1 cellular context compared by ENCODE assay signal in the genomic region with DNA sequence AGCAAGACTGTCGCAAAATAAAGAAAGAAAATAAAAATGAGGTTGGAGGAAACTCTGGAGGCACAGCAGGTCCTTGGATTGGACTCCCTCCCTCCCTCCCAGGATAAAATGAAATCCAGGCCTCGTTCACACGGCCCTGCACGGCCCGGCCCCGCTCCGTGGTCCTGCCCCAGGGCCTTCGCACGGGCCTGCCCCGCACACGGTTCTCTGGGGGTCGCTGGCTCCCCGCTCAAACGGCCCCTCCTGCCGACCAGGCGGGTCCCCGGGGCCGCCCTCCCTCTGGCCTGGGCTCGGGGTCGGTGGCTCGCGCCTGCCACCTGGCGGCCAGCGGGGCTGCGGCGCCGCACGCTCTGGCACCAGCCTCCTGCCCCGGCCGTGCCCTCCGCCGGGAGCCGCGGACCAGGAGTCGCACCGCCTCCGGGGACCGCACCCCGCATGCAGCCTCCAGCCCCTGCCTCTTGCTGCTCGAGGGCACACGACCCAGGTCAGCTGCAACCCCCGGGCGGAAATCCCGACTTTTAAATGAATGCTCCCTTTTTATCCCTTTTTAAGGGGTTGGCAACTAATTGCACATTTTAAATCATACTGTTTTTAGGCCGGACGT.
TF ChIP-seq lines count a peak whose summit lies in the region.

No MANE protein-coding gene starts in this region.

TF ChIP-seq in HepG2, 621 proteins besides CTCF, POLR2A, EP300 and RAD21 (continued from another document and continues in another):
- TF ChIP-seq, protein P1, sequence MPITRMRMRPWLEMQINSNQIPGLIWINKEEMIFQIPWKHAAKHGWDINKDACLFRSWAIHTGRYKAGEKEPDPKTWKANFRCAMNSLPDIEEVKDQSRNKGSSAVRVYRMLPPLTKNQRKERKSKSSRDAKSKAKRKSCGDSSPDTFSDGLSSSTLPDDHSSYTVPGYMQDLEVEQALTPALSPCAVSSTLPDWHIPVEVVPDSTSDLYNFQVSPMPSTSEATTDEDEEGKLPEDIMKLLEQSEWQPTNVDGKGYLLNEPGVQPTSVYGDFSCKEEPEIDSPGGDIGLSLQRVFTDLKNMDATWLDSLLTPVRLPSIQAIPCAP (CRISPR knock-in tag; IDR thresholded peaks at IDR 0.05; ENCODE audit: low read depth) = no peak
- TF ChIP-seq, protein P2, sequence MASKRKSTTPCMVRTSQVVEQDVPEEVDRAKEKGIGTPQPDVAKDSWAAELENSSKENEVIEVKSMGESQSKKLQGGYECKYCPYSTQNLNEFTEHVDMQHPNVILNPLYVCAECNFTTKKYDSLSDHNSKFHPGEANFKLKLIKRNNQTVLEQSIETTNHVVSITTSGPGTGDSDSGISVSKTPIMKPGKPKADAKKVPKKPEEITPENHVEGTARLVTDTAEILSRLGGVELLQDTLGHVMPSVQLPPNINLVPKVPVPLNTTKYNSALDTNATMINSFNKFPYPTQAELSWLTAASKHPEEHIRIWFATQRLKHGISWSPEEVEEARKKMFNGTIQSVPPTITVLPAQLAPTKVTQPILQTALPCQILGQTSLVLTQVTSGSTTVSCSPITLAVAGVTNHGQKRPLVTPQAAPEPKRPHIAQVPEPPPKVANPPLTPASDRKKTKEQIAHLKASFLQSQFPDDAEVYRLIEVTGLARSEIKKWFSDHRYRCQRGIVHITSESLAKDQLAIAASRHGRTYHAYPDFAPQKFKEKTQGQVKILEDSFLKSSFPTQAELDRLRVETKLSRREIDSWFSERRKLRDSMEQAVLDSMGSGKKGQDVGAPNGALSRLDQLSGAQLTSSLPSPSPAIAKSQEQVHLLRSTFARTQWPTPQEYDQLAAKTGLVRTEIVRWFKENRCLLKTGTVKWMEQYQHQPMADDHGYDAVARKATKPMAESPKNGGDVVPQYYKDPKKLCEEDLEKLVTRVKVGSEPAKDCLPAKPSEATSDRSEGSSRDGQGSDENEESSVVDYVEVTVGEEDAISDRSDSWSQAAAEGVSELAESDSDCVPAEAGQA (IDR thresholded peaks at IDR 0.05; ENCODE audit: low read depth) = no peak
- TF ChIP-seq, protein P2 (CRISPR knock-in tag; IDR thresholded peaks at IDR 0.05; ENCODE audit: borderline replicate concordance) = no peak
- no peak for TF ChIP-seq TOPORS (CRISPR knock-in tag; IDR thresholded peaks at IDR 0.05)
- TF ChIP-seq EEA1 (CRISPR knock-in tag; IDR thresholded peaks at IDR 0.05; ENCODE audit: borderline replicate concordance) = no peak; the same call in 1 of the 2 replicates
- TF ChIP-seq, protein P3, sequence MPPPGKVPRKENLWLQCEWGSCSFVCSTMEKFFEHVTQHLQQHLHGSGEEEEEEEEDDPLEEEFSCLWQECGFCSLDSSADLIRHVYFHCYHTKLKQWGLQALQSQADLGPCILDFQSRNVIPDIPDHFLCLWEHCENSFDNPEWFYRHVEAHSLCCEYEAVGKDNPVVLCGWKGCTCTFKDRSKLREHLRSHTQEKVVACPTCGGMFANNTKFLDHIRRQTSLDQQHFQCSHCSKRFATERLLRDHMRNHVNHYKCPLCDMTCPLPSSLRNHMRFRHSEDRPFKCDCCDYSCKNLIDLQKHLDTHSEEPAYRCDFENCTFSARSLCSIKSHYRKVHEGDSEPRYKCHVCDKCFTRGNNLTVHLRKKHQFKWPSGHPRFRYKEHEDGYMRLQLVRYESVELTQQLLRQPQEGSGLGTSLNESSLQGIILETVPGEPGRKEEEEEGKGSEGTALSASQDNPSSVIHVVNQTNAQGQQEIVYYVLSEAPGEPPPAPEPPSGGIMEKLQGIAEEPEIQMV (CRISPR knock-in tag; IDR thresholded peaks at IDR 0.05; ENCODE audit: low read depth) = peak; percentile 96
- no peak for TF ChIP-seq FOXC1 (CRISPR knock-in tag; IDR thresholded peaks at IDR 0.05; ENCODE audit: borderline replicate concordance)
- TF ChIP-seq, protein P4, sequence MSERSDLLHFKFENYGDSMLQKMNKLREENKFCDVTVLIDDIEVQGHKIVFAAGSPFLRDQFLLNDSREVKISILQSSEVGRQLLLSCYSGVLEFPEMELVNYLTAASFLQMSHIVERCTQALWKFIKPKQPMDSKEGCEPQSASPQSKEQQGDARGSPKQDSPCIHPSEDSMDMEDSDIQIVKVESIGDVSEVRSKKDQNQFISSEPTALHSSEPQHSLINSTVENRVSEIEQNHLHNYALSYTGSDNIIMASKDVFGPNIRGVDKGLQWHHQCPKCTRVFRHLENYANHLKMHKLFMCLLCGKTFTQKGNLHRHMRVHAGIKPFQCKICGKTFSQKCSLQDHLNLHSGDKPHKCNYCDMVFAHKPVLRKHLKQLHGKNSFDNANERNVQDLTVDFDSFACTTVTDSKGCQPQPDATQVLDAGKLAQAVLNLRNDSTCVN (CRISPR knock-in tag; IDR thresholded peaks at IDR 0.05; ENCODE audit: borderline replicate concordance) = no peak
- no peak for TF ChIP-seq ZNF510 (CRISPR knock-in tag; IDR thresholded peaks at IDR 0.05; ENCODE audit: low read depth)
- TF ChIP-seq, protein P5, sequence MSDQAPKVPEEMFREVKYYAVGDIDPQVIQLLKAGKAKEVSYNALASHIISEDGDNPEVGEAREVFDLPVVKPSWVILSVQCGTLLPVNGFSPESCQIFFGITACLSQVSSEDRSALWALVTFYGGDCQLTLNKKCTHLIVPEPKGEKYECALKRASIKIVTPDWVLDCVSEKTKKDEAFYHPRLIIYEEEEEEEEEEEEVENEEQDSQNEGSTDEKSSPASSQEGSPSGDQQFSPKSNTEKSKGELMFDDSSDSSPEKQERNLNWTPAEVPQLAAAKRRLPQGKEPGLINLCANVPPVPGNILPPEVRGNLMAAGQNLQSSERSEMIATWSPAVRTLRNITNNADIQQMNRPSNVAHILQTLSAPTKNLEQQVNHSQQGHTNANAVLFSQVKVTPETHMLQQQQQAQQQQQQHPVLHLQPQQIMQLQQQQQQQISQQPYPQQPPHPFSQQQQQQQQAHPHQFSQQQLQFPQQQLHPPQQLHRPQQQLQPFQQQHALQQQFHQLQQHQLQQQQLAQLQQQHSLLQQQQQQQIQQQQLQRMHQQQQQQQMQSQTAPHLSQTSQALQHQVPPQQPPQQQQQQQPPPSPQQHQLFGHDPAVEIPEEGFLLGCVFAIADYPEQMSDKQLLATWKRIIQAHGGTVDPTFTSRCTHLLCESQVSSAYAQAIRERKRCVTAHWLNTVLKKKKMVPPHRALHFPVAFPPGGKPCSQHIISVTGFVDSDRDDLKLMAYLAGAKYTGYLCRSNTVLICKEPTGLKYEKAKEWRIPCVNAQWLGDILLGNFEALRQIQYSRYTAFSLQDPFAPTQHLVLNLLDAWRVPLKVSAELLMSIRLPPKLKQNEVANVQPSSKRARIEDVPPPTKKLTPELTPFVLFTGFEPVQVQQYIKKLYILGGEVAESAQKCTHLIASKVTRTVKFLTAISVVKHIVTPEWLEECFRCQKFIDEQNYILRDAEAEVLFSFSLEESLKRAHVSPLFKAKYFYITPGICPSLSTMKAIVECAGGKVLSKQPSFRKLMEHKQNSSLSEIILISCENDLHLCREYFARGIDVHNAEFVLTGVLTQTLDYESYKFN (CRISPR knock-in tag; conservative IDR thresholded peaks at IDR 0.05) = no peak
- TF ChIP-seq, protein P6, sequence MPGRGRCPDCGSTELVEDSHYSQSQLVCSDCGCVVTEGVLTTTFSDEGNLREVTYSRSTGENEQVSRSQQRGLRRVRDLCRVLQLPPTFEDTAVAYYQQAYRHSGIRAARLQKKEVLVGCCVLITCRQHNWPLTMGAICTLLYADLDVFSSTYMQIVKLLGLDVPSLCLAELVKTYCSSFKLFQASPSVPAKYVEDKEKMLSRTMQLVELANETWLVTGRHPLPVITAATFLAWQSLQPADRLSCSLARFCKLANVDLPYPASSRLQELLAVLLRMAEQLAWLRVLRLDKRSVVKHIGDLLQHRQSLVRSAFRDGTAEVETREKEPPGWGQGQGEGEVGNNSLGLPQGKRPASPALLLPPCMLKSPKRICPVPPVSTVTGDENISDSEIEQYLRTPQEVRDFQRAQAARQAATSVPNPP (CRISPR knock-in tag; IDR thresholded peaks at IDR 0.05) = 0 out of 2 replicates have a peak, but pooled peaks have one; percentile 34
- no peak for TF ChIP-seq FOXP1 (IDR thresholded peaks at IDR 0.05)
- TF ChIP-seq FOXP1 (CRISPR knock-in tag; IDR thresholded peaks at IDR 0.05) = no peak
- TF ChIP-seq GLI4 (CRISPR knock-in tag; IDR thresholded peaks at IDR 0.05; ENCODE audit: borderline replicate concordance) = no peak
- TF ChIP-seq, protein P7, sequence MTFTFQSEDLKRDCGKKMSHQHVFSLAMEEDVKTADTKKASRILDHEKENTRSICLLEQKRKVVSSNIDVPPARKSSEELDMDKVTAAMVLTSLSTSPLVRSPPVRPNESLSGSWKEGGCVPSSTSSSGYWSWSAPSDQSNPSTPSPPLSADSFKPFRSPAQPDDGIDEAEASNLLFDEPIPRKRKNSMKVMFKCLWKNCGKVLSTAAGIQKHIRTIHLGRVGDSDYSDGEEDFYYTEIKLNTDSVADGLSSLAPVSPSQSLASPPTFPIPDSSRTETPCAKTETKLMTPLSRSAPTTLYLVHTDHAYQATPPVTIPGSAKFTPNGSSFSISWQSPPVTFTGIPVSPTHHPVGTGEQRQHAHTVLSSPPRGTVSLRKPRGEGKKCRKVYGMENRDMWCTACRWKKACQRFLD (CRISPR knock-in tag; IDR thresholded peaks at IDR 0.05; ENCODE audit: borderline replicate concordance) = no peak
- TF ChIP-seq, protein P8, sequence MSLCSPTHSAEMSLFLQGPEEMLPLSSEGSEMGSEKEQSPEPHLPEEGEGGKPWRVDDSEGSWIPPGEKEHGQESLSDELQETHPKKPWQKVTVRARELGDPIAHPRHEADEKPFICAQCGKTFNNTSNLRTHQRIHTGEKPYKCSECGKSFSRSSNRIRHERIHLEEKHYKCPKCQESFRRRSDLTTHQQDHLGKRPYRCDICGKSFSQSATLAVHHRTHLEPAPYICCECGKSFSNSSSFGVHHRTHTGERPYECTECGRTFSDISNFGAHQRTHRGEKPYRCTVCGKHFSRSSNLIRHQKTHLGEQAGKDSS (CRISPR knock-in tag; IDR thresholded peaks at IDR 0.05; ENCODE audit: borderline replicate concordance, low read depth) = peak; percentile 23; the same call in 1 of the 2 replicates
- no peak for TF ChIP-seq HMG20B (CRISPR knock-in tag; conservative IDR thresholded peaks at IDR 0.05)
- TF ChIP-seq, protein P9, sequence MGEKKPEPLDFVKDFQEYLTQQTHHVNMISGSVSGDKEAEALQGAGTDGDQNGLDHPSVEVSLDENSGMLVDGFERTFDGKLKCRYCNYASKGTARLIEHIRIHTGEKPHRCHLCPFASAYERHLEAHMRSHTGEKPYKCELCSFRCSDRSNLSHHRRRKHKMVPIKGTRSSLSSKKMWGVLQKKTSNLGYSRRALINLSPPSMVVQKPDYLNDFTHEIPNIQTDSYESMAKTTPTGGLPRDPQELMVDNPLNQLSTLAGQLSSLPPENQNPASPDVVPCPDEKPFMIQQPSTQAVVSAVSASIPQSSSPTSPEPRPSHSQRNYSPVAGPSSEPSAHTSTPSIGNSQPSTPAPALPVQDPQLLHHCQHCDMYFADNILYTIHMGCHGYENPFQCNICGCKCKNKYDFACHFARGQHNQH (CRISPR knock-in tag; IDR thresholded peaks at IDR 0.05) = no peak
- no peak for TF ChIP-seq HDAC6 (IDR thresholded peaks at IDR 0.05; ENCODE audit: low read depth, low read length)
- TF ChIP-seq SAP130 (CRISPR knock-in tag; IDR thresholded peaks at IDR 0.05; ENCODE audit: low read depth) = peak; percentile 53
- no peak for TF ChIP-seq CHD2 (IDR thresholded peaks at IDR 0.05; ENCODE audit: low read depth, low read length)
- no peak for TF ChIP-seq ETV6 (CRISPR knock-in tag; conservative IDR thresholded peaks at IDR 0.05)
- TF ChIP-seq AGO2 (optimal IDR thresholded peaks at IDR 0.05; ENCODE audit: low read depth, low read length) = peak; percentile 46
- no peak for TF ChIP-seq PAX8 (CRISPR knock-in tag; IDR thresholded peaks at IDR 0.05; ENCODE audit: borderline replicate concordance)
- TF ChIP-seq ZNF883 (CRISPR knock-in tag; IDR thresholded peaks at IDR 0.05; ENCODE audit: not compliant biosample characterization) = no peak
